ENCODE assay signal across 8 cellular contexts in genomic region chr17:42677012-42677857, GRCh38. TPM values are rescaled to one million over a fixed set of nuclear protein-coding genes. Genes with fewer than 3 reads are reported as not detected.
DNase-seq lines count a peak whose midpoint lies in the region; ATAC-seq and TF ChIP-seq lines count a peak whose summit lies in the region.

No MANE protein-coding gene starts in this region.

- peaks cover 16% of the 10 kb centered on the region for H3K9me1 ChIP-seq in IMR-90 (ENCODE audit: insufficient read depth, low read length)

- H3K27me3 ChIP-seq in IMR-90 (ENCODE audit: control insufficient read depth, insufficient read depth, low read length): no peaks in the 10 kb centered on the region

- POLR2A ChIA-PET in IMR-90 (lab: Charles Lee; ENCODE audit: unreplicated experiment) (interaction anchor here (0.6 to 0.7 kb wide), 2 partner anchors 101 to 123 kb away, joined by 3 read pairs; no protein-coding TSS in a partner anchor), OCI-LY7 (lab: Charles Lee) (interaction anchor here (0.7 to 2.5 kb wide), 6 partner anchors 18 to 112 kb away, joined by 3 to 9 read pairs (median 8); partner anchors contain the start of genes PSMC3IP and TUBG2)

- H2AFZ ChIP-seq in IMR-90 (replicated peaks; ENCODE audit: low read length, poor library complexity) (peak overlapping the region; percentile 78), OCI-LY7 (ENCODE audit: low read length) (peak overlapping the region; percentile 45; the same call in 1 of the 2 replicates)

- ATAC-seq in GM21529 (IDR thresholded peaks at IDR 0.05; ENCODE audit: unreplicated experiment) (peak; percentile 52), IMR-90 (ENCODE audit: low read depth) (peak; percentile 72)

- peak overlapping the region; percentile 46 for H2BK120ac ChIP-seq in IMR-90 (ENCODE audit: low read depth, low read length)

- H2AK9ac ChIP-seq in IMR-90 (replicated peaks; ENCODE audit: low read depth, low read length, poor library complexity): peak overlapping the region; percentile 72

- intact Hi-C loops in IMR-90 (cut with micrococcal nuclease) (no loop called here), OCI-LY7 (cut with micrococcal nuclease; ENCODE audit: unreplicated experiment) (no loop called here)

- H3K36me3 ChIP-seq in IMR-90 (ENCODE audit: control insufficient read depth, insufficient read depth, low read length): peaks cover 13% of the 10 kb centered on the region; the same call in 1 of the 2 replicates
- no peaks in the 10 kb centered on the region; the same call in 1 of the 2 replicates for H3K36me3 ChIP-seq in OCI-LY7 (ENCODE audit: insufficient read depth, low read length)

- peak overlapping the region; percentile 21; the same call in 1 of the 2 replicates for H3K23ac ChIP-seq in IMR-90 (ENCODE audit: low read depth, low read length)

- peaks cover 34% of the 10 kb centered on the region for H4K20me1 ChIP-seq in IMR-90 (ENCODE audit: insufficient read depth, low read length)
- no peaks in the 10 kb centered on the region for H4K20me1 ChIP-seq in OCI-LY7 (ENCODE audit: insufficient read depth, low read length)

- H3K27ac ChIP-seq in IMR-90 (ENCODE audit: insufficient read depth, low read length): peak overlapping the region; percentile 65
- H3K27ac ChIP-seq in OCI-LY7 (ENCODE audit: low read depth, low read length, poor library complexity, severe bottlenecking): peak overlapping the region; percentile 68

- peak overlapping the region; percentile 19 for H4K5ac ChIP-seq in IMR-90 (ENCODE audit: low read depth, low read length)

- H3K79me1 ChIP-seq in IMR-90 (ENCODE audit: low read depth in 1 of 2, low read length in 2 of 2): peaks cover 15 to 76% of the 10 kb centered on the region in 2 experiments; a peak in 3 of 4 replicates

- peak overlapping the region; percentile 63 for H2BK20ac ChIP-seq in IMR-90 (ENCODE audit: low read depth, low read length)

- TF ChIP-seq RAD21 in IMR-90 (IDR thresholded peaks at IDR 0.05; ENCODE audit: low read length): no peak

- peak overlapping the region; percentile 90 for H3K4ac ChIP-seq in IMR-90 (ENCODE audit: low read depth, low read length)

- no peaks in the 10 kb centered on the region for H3K79me2 ChIP-seq in OCI-LY7 (ENCODE audit: insufficient read depth, low read depth, low read length)

- peak overlapping the region; percentile 79 for H3K4me2 ChIP-seq in IMR-90 (ENCODE audit: low read depth, low read length)
- peak overlapping the region; percentile 97 for H3K4me2 ChIP-seq in OCI-LY7 (ENCODE audit: low read length)

- dilution Hi-C loops in IMR-90 (cut with HindIII; ENCODE audit: low sequenced_read_pairs, unreplicated experiment): no loop called here

- H2BK5ac ChIP-seq in IMR-90 (ENCODE audit: low read depth, low read length, poor library complexity, severe bottlenecking): peak overlapping the region; percentile 58

- peak overlapping the region; percentile 79 for H4K91ac ChIP-seq in IMR-90 (ENCODE audit: insufficient read depth, low read depth, low read length)

- H3K56ac ChIP-seq in IMR-90 (ENCODE audit: extremely low read depth, insufficient read depth, low read length): no peak overlapping the region

- no peaks in the 10 kb centered on the region for H3K9me3 ChIP-seq in IMR-90 (ENCODE audit: control insufficient read depth, insufficient read depth, low read length)
- H3K9me3 ChIP-seq in OCI-LY7 (ENCODE audit: low read length): no peaks in the 10 kb centered on the region

- H3K4me1 ChIP-seq in IMR-90 (ENCODE audit: control insufficient read depth, insufficient read depth, low read length) (peaks cover 39% of the 10 kb centered on the region), OCI-LY7 (ENCODE audit: insufficient read depth, low read length, poor library complexity, severe bottlenecking) (peaks cover 69% of the 10 kb centered on the region)

- TF ChIP-seq CTCF in IMR-90 (conservative IDR thresholded peaks at IDR 0.05; ENCODE audit: low read depth, low read length): no peak
- TF ChIP-seq CTCF in OCI-LY7 (conservative IDR thresholded peaks at IDR 0.05; ENCODE audit: low read length): no peak
- TF ChIP-seq CTCF in epithelial cell of esophagus (IDR thresholded peaks at IDR 0.05; ENCODE audit: insufficient read depth, low read depth, low read length, missing control alignments): no peak

- peak overlapping the region; percentile 29; the same call in 1 of the 2 replicates for H2AK5ac ChIP-seq in IMR-90 (ENCODE audit: low read depth, low read length)

- DNase-seq in D341Med (ENCODE audit: low spot score) (peak; percentile 99), IMR-90 (peak; percentile 99), OCI-LY7 (ENCODE audit: low spot score) (peak; percentile 100), activated T-cell treated with anti-CD3 and anti-CD28 coated beads for 48 hours (ENCODE audit: low read depth) (peak; percentile 99), epithelial cell of esophagus (ENCODE audit: low read depth) (peak; percentile 100), midbrain (lab: John Stamatoyannopoulos, UW) (peak; percentile 100)
- peak; percentile 94 to 98 for DNase-seq in stimulated activated CD8-positive, alpha-beta memory T cell treated with anti-CD3 and anti-CD28 coated beads, Interleukin-15, amount 100 ng/mL, for 4 hours (ENCODE audit: low read depth in 2 of 2)

- peak overlapping the region; percentile 59 to 94; a peak in 3 of 4 replicates for H4K8ac ChIP-seq in IMR-90 (ENCODE audit: low read depth in 2 of 2, low read length in 2 of 2)

- peak overlapping the region; percentile 82 for H3K4me3 ChIP-seq in IMR-90 (ENCODE audit: insufficient read depth, low read depth, low read length)
- H3K4me3 ChIP-seq in OCI-LY7 (ENCODE audit: low read depth, low read length, poor library complexity, severe bottlenecking): peak overlapping the region; percentile 82
- H3K4me3 ChIP-seq in epithelial cell of esophagus (ENCODE audit: low read length): peak overlapping the region; percentile 95

- peak overlapping the region; percentile 24; the same call in 1 of the 3 replicates for H2BK15ac ChIP-seq in IMR-90 (ENCODE audit: low read depth, low read length)

- peak overlapping the region; percentile 72 for H3K14ac ChIP-seq in IMR-90 (replicated peaks; ENCODE audit: low read depth, low read length)

- H3K18ac ChIP-seq in IMR-90 (ENCODE audit: low read depth, low read length): peak overlapping the region; percentile 19; the same call in 1 of the 2 replicates

- H3K9ac ChIP-seq in IMR-90 (ENCODE audit: low read depth, low read length): peak overlapping the region; percentile 62

- CTCF ChIA-PET in IMR-90 (lab: Yijun Ruan, JAX) (interaction anchor here (0.8 to 3.8 kb wide), 2 partner anchors 99 kb away, joined by 3 to 15 read pairs; partner anchors contain the start of gene PSMC3IP), OCI-LY7 (lab: Charles Lee; ENCODE audit: unreplicated experiment) (interaction anchor here (0.5 to 2.3 kb wide), 5 partner anchors 50 to 321 kb away, joined by 3 to 8 read pairs (median 4); partner anchors contain the start of gene RPL27)

- no peaks in the 10 kb centered on the region for H3K9me2 ChIP-seq in OCI-LY7 (ENCODE audit: insufficient read depth, low read length)

- TF ChIP-seq POLR2A in IMR-90 (IDR thresholded peaks at IDR 0.05; ENCODE audit: low read depth, low read length): no peak; the same call in 1 of the 2 replicates

- WGBS in IMR-90 (ENCODE audit: extremely low coverage in 2 of 2, insufficient read length in 1 of 2), 2 experiments: 0% methylated on average over 7 of the region's 33 CpGs; no CpG with 5 or more reads in 1 of the 2 experiments

- BruUV-seq in IMR-90 (replicated peaks; lab: Mats Ljungman, UMichigan) (no TSS peak), OCI-LY7 (replicated peaks; lab: Mats Ljungman, UMichigan) (no TSS peak)

- in situ Hi-C loops in IMR-90 (cut with MboI; ENCODE audit: low sequenced_read_pairs): loop anchor here (25.0 kb wide), 1 partner anchor 635 kb away; no protein-coding TSS in a partner anchor

TF ChIP-seq in IMR-90, 13 proteins besides CTCF, POLR2A, EP300 and RAD21 (continues in another document):
- no peak for TF ChIP-seq RCOR1 (IDR thresholded peaks at IDR 0.05; ENCODE audit: insufficient replicate concordance, low read length)
- TF ChIP-seq MAZ (IDR thresholded peaks at IDR 0.05; ENCODE audit: borderline replicate concordance, low read depth, low read length): peak; percentile 95
- peak; percentile 95 for TF ChIP-seq USF2 (IDR thresholded peaks at IDR 0.05; ENCODE audit: low read depth, low read length)

RNA-seq across cellular contexts. Expression of gene PLEKHH3, which starts 0.4 kb away (rescaled TPM):
- total RNA-seq in IMR-90 (2012; rRNA removed) (2.5 and 2.9 TPM in 2 replicates), OCI-LY7 (2022) (42.9 and 47.5 TPM in 2 replicates)
- 10.5 and 13.2 TPM in 2 replicates for polyA plus RNA-seq in IMR-90 (2012; rRNA removed)
- 10.2 and 13.4 TPM in 2 replicates for polyA plus RNA-seq in IMR-90 (2012; cell fraction: cytosol; rRNA removed)
- 19.1 and 48.9 TPM in 2 replicates for polyA plus RNA-seq in IMR-90 (2012; cell fraction: nucleus; rRNA removed; ENCODE audit: low replicate concordance)
- total RNA-seq in OCI-LY7 (2014; rRNA removed; shearing (Covaris generic)): 17.0 and 24.4 TPM in 2 replicates

RNA-seq across cellular contexts. Expression of gene CCR10, which starts 4.4 kb away (rescaled TPM):
- total RNA-seq in IMR-90 (2012; rRNA removed) (0.36 and 0.56 TPM in 2 replicates), OCI-LY7 (2022) (2.0 and 3.3 TPM in 2 replicates)
- polyA plus RNA-seq in IMR-90 (2012; rRNA removed): 2.4 and 3.0 TPM in 2 replicates
- 2.4 and 5.9 TPM in 2 replicates for polyA plus RNA-seq in IMR-90 (2012; cell fraction: cytosol; rRNA removed)
- 6.1 and 16.6 TPM in 2 replicates for polyA plus RNA-seq in IMR-90 (2012; cell fraction: nucleus; rRNA removed; ENCODE audit: low replicate concordance)
- total RNA-seq in OCI-LY7 (2014; rRNA removed; shearing (Covaris generic)): 0.82 and 1.0 TPM in 2 replicates

RNA-seq across cellular contexts. Expression of gene CNTNAP1, which starts 5.1 kb away (rescaled TPM):
- total RNA-seq in IMR-90 (2012; rRNA removed) (10.6 and 12.2 TPM in 2 replicates), OCI-LY7 (2022) (6.8 TPM in 2 replicates)
- 72.2 and 77.0 TPM in 2 replicates for polyA plus RNA-seq in IMR-90 (2012; rRNA removed)
- 58.1 and 68.2 TPM in 2 replicates for polyA plus RNA-seq in IMR-90 (2012; cell fraction: cytosol; rRNA removed)
- 165 and 241 TPM in 2 replicates for polyA plus RNA-seq in IMR-90 (2012; cell fraction: nucleus; rRNA removed; ENCODE audit: low replicate concordance)
- total RNA-seq in OCI-LY7 (2014; rRNA removed; shearing (Covaris generic)): 0.95 and 1.0 TPM in 2 replicates

RNA-seq across cellular contexts. Expression of gene TUBG2, which starts 18.2 kb away (rescaled TPM):
- total RNA-seq in IMR-90 (2012; rRNA removed) (3.3 and 3.6 TPM in 2 replicates), OCI-LY7 (2022) (22.5 and 23.4 TPM in 2 replicates)
- 19.4 and 24.6 TPM in 2 replicates for polyA plus RNA-seq in IMR-90 (2012; rRNA removed)
- polyA plus RNA-seq in IMR-90 (2012; cell fraction: cytosol; rRNA removed): 12.0 and 21.3 TPM in 2 replicates
- 102 and 132 TPM in 2 replicates for polyA plus RNA-seq in IMR-90 (2012; cell fraction: nucleus; rRNA removed; ENCODE audit: low replicate concordance)
- 5.5 and 10.4 TPM in 2 replicates for total RNA-seq in OCI-LY7 (2014; rRNA removed; shearing (Covaris generic))

Comparison
In these comparisons a context has a peak if more than half of its experiments do, and no peak if none do; other contexts are left out.
1. Peak in every context shown above with its lines: DNase-seq, ATAC-seq, H3K4me3 ChIP-seq and H3K27ac ChIP-seq.